In the genomic region with DNA sequence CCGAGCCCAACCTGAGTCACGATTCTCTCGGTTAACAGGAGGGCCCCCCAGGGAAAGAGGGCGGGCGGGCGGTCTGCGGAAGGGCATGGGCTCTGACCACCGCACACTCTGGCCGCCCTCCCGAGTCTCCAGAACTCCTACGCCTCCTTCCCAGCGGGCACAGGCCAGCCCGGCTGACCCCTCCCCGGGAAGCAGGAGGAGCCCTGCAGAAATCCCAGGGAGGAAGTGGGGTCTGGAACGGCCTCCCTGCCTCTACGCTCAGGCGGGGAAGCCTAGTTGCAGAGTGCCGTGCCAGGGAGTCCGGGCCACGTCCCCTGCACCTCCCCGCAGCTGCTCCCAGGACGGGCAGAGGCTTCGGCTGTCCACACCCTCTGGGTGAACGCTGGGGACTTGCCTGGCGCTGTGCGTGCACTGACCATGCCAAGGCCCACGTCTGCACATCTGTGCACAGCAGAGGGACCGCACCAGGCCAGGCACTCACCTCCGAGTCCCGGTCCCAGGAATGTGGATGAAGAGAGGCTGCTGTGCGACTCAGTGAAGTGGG, we compare ENCODE assay signal across 31 cellular contexts.
"Had no signal": no experiment of that assay in that cellular context is flagged by ENCODE, and none has a peak within 500 bp of the region (broad histone marks: within the 10 kb centered on the region; RNA-seq: fewer than 3 reads in every experiment).

No MANE protein-coding gene starts in this region.

- H3K27me3 ChIP-seq: cardiac muscle cell, SJCRH30 had no signal

- H3K27ac Mint-ChIP-seq: activated CD8-positive, alpha-beta T cell treated with anti-CD3 and anti-CD28 coated beads for 36 hours; activated naive CD4-positive, alpha-beta T cell treated with anti-CD3 and anti-CD28 coated beads, Interleukin-2, amount 50 U/mL, for 24 hours; activated T-cell treated with anti-CD3 and anti-CD28 coated beads, Interleukin-2, amount 50 U/mL, for 72 hours; activated T-helper 2 cell treated with anti-CD3 and anti-CD28 coated beads, Interferon-gamma antibody, Interleukin-2, Interleukin-4, amounts not matched to agents 10 μg/mL and 5 μg/mL and 100 μg/mL, durations not matched to agents 14 hours and 24 hours and 36 hours had no signal

- ATAC-seq: activated CD8-positive, alpha-beta T cell treated with anti-CD3 and anti-CD28 coated beads for 36 hours; activated T-cell treated with anti-CD3 and anti-CD28 coated beads, Interleukin-2, amount 50 U/mL, for 72 hours; PC-3 had no signal

- H3K9me3 ChIP-seq: SJCRH30 had no signal

- H3K9me3 Mint-ChIP-seq: activated CD8-positive, alpha-beta T cell treated with anti-CD3 and anti-CD28 coated beads for 36 hours; activated naive CD4-positive, alpha-beta T cell treated with anti-CD3 and anti-CD28 coated beads, Interleukin-2, amount 50 U/mL, for 24 hours; activated T-cell treated with anti-CD3 and anti-CD28 coated beads, Interleukin-2, amount 50 U/mL, for 72 hours; activated T-helper 2 cell treated with anti-CD3 and anti-CD28 coated beads, Interferon-gamma antibody, Interleukin-2, Interleukin-4, amounts not matched to agents 10 μg/mL and 5 μg/mL and 100 μg/mL, durations not matched to agents 14 hours and 24 hours and 36 hours; central memory CD8-positive, alpha-beta T cell had no signal

- H3K4me3 Mint-ChIP-seq: activated CD8-positive, alpha-beta T cell treated with anti-CD3 and anti-CD28 coated beads for 36 hours; activated naive CD4-positive, alpha-beta T cell treated with anti-CD3 and anti-CD28 coated beads, Interleukin-2, amount 50 U/mL, for 24 hours; activated T-cell treated with anti-CD3 and anti-CD28 coated beads, Interleukin-2, amount 50 U/mL, for 72 hours; central memory CD8-positive, alpha-beta T cell had no signal

- DNase-seq: activated CD4-positive, alpha-beta T cell treated with anti-CD3 and anti-CD28 coated beads for 1 hour; activated CD4-positive, alpha-beta T cell treated with anti-CD3 and anti-CD28 coated beads for 48 hours; activated CD4-positive, alpha-beta T cell treated with anti-CD3 and anti-CD28 coated beads, Interleukin-2, amount 50 U/mL, for 4 hours; activated CD4-positive, CD25-positive, alpha-beta regulatory T cell; activated CD8-positive, alpha-beta T cell treated with anti-CD3 and anti-CD28 coated beads for 36 hours; activated gamma-delta T cell; activated naive CD4-positive, alpha-beta T cell treated with Interleukin-2 at 50 U/mL for 16 hours; activated T-cell treated with anti-CD3 and anti-CD28 coated beads, Interleukin-2, amount 50 U/mL, for 1 hour; activated T-cell treated with anti-CD3 and anti-CD28 coated beads, Interleukin-2, amount 50 U/mL, for 72 hours; amniotic stem cell; aorta; Kasumi-1; KG1; MM.1S; MV-4-11; NCI-H1092; NCI-H1436 treated with DMSO at 0.1 percent for 48 hours; NCI-H1694 treated with DMSO at 0.1 percent for 48 hours; NCI-H2029; NCI-H345; NCI-H524 treated with DMSO at 0.1 percent for 48 hours; PC-3; SHP77; SJCRH30; T1000; WERI-Rb-1 had no signal

- H3K4me1 ChIP-seq: SJCRH30 had no signal

- H3K27me3 Mint-ChIP-seq: activated CD8-positive, alpha-beta T cell treated with anti-CD3 and anti-CD28 coated beads for 36 hours; activated naive CD4-positive, alpha-beta T cell treated with anti-CD3 and anti-CD28 coated beads, Interleukin-2, amount 50 U/mL, for 24 hours; central memory CD8-positive, alpha-beta T cell had no signal

- H3K4me3 ChIP-seq: cardiac muscle cell, SJCRH30, SK-N-MC had no signal

- H3K27ac ChIP-seq: cardiac muscle cell, SJCRH30, SK-N-MC, WERI-Rb-1 had no signal
